In the genomic region with DNA sequence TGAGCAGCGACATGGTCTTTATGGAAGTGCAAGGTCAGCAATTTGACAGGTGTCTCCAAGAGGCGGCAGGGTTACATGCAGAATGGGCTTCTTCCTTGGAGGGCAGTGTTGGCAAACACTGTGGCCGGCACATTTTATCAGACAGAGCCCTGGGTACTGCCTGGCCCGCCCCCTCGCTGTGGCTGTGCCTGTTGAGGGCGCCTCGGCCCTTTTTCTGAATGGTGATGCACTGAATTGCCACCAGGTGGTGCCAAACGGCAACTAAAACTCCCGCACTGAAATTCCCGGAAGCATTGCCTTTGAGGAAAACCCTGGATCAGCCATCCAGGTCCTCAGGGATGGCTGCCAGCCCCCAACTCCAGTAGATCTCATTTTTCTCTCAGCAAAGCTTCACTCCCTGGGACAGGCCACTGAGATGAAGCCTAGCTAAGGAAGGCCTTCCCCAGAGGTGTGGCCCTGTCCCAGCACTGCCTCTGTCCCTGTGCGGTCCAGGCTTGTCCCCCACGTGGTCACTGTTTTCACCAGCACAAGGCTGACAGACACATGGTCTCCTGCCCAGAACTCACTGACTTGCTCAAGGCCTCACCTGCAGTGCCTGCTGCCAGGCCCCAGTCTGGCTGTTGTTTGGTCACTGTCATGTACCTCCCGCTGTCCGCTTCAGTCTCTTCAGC, we compare ENCODE assay signal across 1 cellular context.
TF ChIP-seq lines count a peak whose summit lies in the region.

No MANE protein-coding gene starts in this region.

TF ChIP-seq in HepG2, 621 proteins besides CTCF, POLR2A, EP300 and RAD21 (continued from another document and continues in another):
- TF ChIP-seq, protein P1, sequence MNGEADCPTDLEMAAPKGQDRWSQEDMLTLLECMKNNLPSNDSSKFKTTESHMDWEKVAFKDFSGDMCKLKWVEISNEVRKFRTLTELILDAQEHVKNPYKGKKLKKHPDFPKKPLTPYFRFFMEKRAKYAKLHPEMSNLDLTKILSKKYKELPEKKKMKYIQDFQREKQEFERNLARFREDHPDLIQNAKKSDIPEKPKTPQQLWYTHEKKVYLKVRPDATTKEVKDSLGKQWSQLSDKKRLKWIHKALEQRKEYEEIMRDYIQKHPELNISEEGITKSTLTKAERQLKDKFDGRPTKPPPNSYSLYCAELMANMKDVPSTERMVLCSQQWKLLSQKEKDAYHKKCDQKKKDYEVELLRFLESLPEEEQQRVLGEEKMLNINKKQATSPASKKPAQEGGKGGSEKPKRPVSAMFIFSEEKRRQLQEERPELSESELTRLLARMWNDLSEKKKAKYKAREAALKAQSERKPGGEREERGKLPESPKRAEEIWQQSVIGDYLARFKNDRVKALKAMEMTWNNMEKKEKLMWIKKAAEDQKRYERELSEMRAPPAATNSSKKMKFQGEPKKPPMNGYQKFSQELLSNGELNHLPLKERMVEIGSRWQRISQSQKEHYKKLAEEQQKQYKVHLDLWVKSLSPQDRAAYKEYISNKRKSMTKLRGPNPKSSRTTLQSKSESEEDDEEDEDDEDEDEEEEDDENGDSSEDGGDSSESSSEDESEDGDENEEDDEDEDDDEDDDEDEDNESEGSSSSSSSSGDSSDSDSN (CRISPR knock-in tag; IDR thresholded peaks at IDR 0.05): no peak
- TF ChIP-seq POLR2AphosphoS2 (IDR thresholded peaks at IDR 0.05; ENCODE audit: low read depth, low read length) (no peak), JARID2 (CRISPR knock-in tag; IDR thresholded peaks at IDR 0.05; ENCODE audit: insufficient replicate concordance) (peak; percentile 53), KDM6A (CRISPR knock-in tag; IDR thresholded peaks at IDR 0.05; ENCODE audit: low read depth) (no peak), STAG1 (CRISPR knock-in tag; IDR thresholded peaks at IDR 0.05) (peak; percentile 93), SP5 (CRISPR knock-in tag; IDR thresholded peaks at IDR 0.05; ENCODE audit: borderline replicate concordance, low read depth) (peak; percentile 41; the same call in 1 of the 2 replicates), ERF (CRISPR knock-in tag; IDR thresholded peaks at IDR 0.05) (0 out of 2 replicates have a peak, but pooled peaks have one; percentile 28), ADNP (CRISPR knock-in tag; IDR thresholded peaks at IDR 0.05) (no peak), HOXA5 (CRISPR knock-in tag; IDR thresholded peaks at IDR 0.05) (0 out of 2 replicates have a peak, but pooled peaks have one; percentile 46), ZNF451 (CRISPR knock-in tag; IDR thresholded peaks at IDR 0.05) (no peak), KDM4B (CRISPR knock-in tag; IDR thresholded peaks at IDR 0.05) (0 out of 2 replicates have a peak, but pooled peaks have one; percentile 31), SUZ12 (IDR thresholded peaks at IDR 0.05; ENCODE audit: low read depth, low read length) (no peak), ZNF101 (CRISPR knock-in tag; IDR thresholded peaks at IDR 0.05; ENCODE audit: borderline replicate concordance, low read depth) (no peak), ELF1 (CRISPR knock-in tag; IDR thresholded peaks at IDR 0.05) (peak; percentile 77), ZNF589 (CRISPR knock-in tag; conservative IDR thresholded peaks at IDR 0.05) (no peak), NFE2L1 (CRISPR knock-in tag; IDR thresholded peaks at IDR 0.05; ENCODE audit: borderline replicate concordance) (no peak), KLF9 (CRISPR knock-in tag; IDR thresholded peaks at IDR 0.05; ENCODE audit: low read depth) (no peak), SNAI1 (CRISPR knock-in tag; IDR thresholded peaks at IDR 0.05; ENCODE audit: borderline replicate concordance) (no peak), HES4 (CRISPR knock-in tag; IDR thresholded peaks at IDR 0.05; ENCODE audit: borderline replicate concordance) (no peak), CENPT (CRISPR knock-in tag; IDR thresholded peaks at IDR 0.05; ENCODE audit: low read depth) (no peak; the same call in 1 of the 2 replicates), ZNF747 (CRISPR knock-in tag; IDR thresholded peaks at IDR 0.05; ENCODE audit: borderline replicate concordance) (no peak), ZNF10 (CRISPR knock-in tag; IDR thresholded peaks at IDR 0.05; ENCODE audit: borderline replicate concordance, low read depth) (no peak), KAT8 (CRISPR knock-in tag; IDR thresholded peaks at IDR 0.05) (no peak), HOXA9 (CRISPR knock-in tag; IDR thresholded peaks at IDR 0.05; ENCODE audit: borderline replicate concordance) (no peak), SMAD1 (CRISPR knock-in tag; IDR thresholded peaks at IDR 0.05; ENCODE audit: borderline replicate concordance, low read depth) (no peak)
- TF ChIP-seq, protein P2, sequence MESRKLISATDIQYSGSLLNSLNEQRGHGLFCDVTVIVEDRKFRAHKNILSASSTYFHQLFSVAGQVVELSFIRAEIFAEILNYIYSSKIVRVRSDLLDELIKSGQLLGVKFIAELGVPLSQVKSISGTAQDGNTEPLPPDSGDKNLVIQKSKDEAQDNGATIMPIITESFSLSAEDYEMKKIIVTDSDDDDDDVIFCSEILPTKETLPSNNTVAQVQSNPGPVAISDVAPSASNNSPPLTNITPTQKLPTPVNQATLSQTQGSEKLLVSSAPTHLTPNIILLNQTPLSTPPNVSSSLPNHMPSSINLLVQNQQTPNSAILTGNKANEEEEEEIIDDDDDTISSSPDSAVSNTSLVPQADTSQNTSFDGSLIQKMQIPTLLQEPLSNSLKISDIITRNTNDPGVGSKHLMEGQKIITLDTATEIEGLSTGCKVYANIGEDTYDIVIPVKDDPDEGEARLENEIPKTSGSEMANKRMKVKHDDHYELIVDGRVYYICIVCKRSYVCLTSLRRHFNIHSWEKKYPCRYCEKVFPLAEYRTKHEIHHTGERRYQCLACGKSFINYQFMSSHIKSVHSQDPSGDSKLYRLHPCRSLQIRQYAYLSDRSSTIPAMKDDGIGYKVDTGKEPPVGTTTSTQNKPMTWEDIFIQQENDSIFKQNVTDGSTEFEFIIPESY (CRISPR knock-in tag; IDR thresholded peaks at IDR 0.05): 0 out of 2 replicates have a peak, but pooled peaks have one; percentile 41
- TF ChIP-seq, protein P3, sequence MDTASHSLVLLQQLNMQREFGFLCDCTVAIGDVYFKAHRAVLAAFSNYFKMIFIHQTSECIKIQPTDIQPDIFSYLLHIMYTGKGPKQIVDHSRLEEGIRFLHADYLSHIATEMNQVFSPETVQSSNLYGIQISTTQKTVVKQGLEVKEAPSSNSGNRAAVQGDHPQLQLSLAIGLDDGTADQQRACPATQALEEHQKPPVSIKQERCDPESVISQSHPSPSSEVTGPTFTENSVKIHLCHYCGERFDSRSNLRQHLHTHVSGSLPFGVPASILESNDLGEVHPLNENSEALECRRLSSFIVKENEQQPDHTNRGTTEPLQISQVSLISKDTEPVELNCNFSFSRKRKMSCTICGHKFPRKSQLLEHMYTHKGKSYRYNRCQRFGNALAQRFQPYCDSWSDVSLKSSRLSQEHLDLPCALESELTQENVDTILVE (CRISPR knock-in tag; IDR thresholded peaks at IDR 0.05): no peak
- TF ChIP-seq, protein P4, sequence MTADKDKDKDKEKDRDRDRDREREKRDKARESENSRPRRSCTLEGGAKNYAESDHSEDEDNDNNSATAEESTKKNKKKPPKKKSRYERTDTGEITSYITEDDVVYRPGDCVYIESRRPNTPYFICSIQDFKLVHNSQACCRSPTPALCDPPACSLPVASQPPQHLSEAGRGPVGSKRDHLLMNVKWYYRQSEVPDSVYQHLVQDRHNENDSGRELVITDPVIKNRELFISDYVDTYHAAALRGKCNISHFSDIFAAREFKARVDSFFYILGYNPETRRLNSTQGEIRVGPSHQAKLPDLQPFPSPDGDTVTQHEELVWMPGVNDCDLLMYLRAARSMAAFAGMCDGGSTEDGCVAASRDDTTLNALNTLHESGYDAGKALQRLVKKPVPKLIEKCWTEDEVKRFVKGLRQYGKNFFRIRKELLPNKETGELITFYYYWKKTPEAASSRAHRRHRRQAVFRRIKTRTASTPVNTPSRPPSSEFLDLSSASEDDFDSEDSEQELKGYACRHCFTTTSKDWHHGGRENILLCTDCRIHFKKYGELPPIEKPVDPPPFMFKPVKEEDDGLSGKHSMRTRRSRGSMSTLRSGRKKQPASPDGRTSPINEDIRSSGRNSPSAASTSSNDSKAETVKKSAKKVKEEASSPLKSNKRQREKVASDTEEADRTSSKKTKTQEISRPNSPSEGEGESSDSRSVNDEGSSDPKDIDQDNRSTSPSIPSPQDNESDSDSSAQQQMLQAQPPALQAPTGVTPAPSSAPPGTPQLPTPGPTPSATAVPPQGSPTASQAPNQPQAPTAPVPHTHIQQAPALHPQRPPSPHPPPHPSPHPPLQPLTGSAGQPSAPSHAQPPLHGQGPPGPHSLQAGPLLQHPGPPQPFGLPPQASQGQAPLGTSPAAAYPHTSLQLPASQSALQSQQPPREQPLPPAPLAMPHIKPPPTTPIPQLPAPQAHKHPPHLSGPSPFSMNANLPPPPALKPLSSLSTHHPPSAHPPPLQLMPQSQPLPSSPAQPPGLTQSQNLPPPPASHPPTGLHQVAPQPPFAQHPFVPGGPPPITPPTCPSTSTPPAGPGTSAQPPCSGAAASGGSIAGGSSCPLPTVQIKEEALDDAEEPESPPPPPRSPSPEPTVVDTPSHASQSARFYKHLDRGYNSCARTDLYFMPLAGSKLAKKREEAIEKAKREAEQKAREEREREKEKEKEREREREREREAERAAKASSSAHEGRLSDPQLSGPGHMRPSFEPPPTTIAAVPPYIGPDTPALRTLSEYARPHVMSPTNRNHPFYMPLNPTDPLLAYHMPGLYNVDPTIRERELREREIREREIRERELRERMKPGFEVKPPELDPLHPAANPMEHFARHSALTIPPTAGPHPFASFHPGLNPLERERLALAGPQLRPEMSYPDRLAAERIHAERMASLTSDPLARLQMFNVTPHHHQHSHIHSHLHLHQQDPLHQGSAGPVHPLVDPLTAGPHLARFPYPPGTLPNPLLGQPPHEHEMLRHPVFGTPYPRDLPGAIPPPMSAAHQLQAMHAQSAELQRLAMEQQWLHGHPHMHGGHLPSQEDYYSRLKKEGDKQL (CRISPR knock-in tag; IDR thresholded peaks at IDR 0.05; ENCODE audit: low read depth): no peak
- TF ChIP-seq, protein P5, sequence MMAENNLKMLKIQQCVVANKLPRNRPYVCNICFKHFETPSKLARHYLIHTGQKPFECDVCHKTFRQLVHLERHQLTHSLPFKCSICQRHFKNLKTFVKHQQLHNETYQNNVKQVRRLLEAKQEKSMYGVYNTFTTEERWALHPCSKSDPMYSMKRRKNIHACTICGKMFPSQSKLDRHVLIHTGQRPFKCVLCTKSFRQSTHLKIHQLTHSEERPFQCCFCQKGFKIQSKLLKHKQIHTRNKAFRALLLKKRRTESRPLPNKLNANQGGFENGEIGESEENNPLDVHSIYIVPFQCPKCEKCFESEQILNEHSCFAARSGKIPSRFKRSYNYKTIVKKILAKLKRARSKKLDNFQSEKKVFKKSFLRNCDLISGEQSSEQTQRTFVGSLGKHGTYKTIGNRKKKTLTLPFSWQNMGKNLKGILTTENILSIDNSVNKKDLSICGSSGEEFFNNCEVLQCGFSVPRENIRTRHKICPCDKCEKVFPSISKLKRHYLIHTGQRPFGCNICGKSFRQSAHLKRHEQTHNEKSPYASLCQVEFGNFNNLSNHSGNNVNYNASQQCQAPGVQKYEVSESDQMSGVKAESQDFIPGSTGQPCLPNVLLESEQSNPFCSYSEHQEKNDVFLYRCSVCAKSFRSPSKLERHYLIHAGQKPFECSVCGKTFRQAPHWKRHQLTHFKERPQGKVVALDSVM (CRISPR knock-in tag; IDR thresholded peaks at IDR 0.05): no peak
- TF ChIP-seq, protein P6, sequence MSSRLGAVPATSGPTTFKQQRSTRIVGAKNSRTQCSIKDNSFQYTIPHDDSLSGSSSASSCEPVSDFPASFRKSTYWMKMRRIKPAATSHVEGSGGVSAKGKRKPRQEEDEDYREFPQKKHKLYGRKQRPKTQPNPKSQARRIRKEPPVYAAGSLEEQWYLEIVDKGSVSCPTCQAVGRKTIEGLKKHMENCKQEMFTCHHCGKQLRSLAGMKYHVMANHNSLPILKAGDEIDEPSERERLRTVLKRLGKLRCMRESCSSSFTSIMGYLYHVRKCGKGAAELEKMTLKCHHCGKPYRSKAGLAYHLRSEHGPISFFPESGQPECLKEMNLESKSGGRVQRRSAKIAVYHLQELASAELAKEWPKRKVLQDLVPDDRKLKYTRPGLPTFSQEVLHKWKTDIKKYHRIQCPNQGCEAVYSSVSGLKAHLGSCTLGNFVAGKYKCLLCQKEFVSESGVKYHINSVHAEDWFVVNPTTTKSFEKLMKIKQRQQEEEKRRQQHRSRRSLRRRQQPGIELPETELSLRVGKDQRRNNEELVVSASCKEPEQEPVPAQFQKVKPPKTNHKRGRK (CRISPR knock-in tag; IDR thresholded peaks at IDR 0.05): no peak
- TF ChIP-seq, protein P7, sequence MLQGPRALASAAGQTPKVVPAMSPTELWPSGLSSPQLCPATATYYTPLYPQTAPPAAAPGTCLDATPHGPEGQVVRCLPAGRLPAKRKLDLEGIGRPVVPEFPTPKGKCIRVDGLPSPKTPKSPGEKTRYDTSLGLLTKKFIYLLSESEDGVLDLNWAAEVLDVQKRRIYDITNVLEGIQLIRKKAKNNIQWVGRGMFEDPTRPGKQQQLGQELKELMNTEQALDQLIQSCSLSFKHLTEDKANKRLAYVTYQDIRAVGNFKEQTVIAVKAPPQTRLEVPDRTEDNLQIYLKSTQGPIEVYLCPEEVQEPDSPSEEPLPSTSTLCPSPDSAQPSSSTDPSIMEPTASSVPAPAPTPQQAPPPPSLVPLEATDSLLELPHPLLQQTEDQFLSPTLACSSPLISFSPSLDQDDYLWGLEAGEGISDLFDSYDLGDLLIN (CRISPR knock-in tag; IDR thresholded peaks at IDR 0.05; ENCODE audit: borderline replicate concordance): no peak
- TF ChIP-seq, protein P8, sequence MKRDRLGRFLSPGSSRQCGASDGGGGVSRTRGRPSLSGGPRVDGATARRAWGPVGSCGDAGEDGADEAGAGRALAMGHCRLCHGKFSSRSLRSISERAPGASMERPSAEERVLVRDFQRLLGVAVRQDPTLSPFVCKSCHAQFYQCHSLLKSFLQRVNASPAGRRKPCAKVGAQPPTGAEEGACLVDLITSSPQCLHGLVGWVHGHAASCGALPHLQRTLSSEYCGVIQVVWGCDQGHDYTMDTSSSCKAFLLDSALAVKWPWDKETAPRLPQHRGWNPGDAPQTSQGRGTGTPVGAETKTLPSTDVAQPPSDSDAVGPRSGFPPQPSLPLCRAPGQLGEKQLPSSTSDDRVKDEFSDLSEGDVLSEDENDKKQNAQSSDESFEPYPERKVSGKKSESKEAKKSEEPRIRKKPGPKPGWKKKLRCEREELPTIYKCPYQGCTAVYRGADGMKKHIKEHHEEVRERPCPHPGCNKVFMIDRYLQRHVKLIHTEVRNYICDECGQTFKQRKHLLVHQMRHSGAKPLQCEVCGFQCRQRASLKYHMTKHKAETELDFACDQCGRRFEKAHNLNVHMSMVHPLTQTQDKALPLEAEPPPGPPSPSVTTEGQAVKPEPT (CRISPR knock-in tag; IDR thresholded peaks at IDR 0.05; ENCODE audit: low read depth): 0 out of 2 replicates have a peak, but pooled peaks have one; percentile 48
- TF ChIP-seq, protein P9, sequence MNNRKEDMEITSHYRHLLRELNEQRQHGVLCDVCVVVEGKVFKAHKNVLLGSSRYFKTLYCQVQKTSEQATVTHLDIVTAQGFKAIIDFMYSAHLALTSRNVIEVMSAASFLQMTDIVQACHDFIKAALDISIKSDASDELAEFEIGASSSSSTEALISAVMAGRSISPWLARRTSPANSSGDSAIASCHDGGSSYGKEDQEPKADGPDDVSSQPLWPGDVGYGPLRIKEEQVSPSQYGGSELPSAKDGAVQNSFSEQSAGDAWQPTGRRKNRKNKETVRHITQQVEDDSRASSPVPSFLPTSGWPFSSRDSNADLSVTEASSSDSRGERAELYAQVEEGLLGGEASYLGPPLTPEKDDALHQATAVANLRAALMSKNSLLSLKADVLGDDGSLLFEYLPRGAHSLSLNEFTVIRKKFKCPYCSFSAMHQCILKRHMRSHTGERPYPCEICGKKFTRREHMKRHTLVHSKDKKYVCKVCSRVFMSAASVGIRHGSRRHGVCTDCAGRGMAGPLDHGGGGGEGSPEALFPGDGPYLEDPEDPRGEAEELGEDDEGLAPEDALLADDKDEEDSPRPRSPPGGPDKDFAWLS (CRISPR knock-in tag; IDR thresholded peaks at IDR 0.05; ENCODE audit: borderline replicate concordance): no peak
